ENCODE assay signal across 23 cellular contexts in genomic region chr1:118043624-118044023, GRCh38.
DNase-seq lines count a peak whose midpoint lies in the region; ATAC-seq, FAIRE-seq and TF ChIP-seq lines count a peak whose summit lies in the region.
"Had no signal": no experiment of that assay in that cellular context is flagged by ENCODE, and none has a peak within 500 bp of the region (broad histone marks: within the 10 kb centered on the region; RNA-seq: fewer than 3 reads in every experiment).

No MANE protein-coding gene starts in this region.

- no peak overlapping the region for H3K23ac ChIP-seq in IMR-90 (ENCODE audit: low read depth, low read length)

- no peaks in the 10 kb centered on the region for H3K79me1 ChIP-seq in IMR-90 (ENCODE audit: low read depth in 1 of 2, low read length in 2 of 2)

- H3K18ac ChIP-seq in IMR-90 (ENCODE audit: low read depth, low read length): no peak overlapping the region

- H3K14ac ChIP-seq in IMR-90 (replicated peaks; ENCODE audit: low read depth, low read length): no peak overlapping the region

- H3K4me1 ChIP-seq in HepG2 (ENCODE audit: insufficient read depth, low read length): no peaks in the 10 kb centered on the region
- no peaks in the 10 kb centered on the region for H3K4me1 ChIP-seq in right lobe of liver
- H3K4me1 ChIP-seq in IMR-90 (ENCODE audit: control insufficient read depth, insufficient read depth, low read length): no peaks in the 10 kb centered on the region
- no peaks in the 10 kb centered on the region for H3K4me1 ChIP-seq in kidney (ENCODE audit: control insufficient read depth in 1 of 2, insufficient read depth in 1 of 2, low read depth in 1 of 2, low read length in 2 of 2)
- H3K4me1 ChIP-seq: BE2C, BLaER1 had no signal

- no peak overlapping the region for H2AK5ac ChIP-seq in IMR-90 (ENCODE audit: low read depth, low read length)

- no peaks in the 10 kb centered on the region for H3K9me1 ChIP-seq in IMR-90 (ENCODE audit: insufficient read depth, low read length)

- FAIRE-seq in HepG2 (lab: Jason Lieb, UNC) (no peak), kidney (lab: Jason Lieb, UNC) (peak; percentile 47)
- FAIRE-seq: GM12891, GM19239 had no signal

- H3K27ac ChIP-seq in HepG2 (ENCODE audit: extremely low read length, insufficient read depth, low read length): no peak overlapping the region
- H3K27ac ChIP-seq in right lobe of liver: no peak overlapping the region
- no peak overlapping the region for H3K27ac ChIP-seq in IMR-90 (ENCODE audit: insufficient read depth, low read length)
- no peak overlapping the region for H3K27ac ChIP-seq in kidney (ENCODE audit: low read depth in 2 of 2, low read length in 2 of 2)
- H3K27ac ChIP-seq: 22Rv1, BLaER1 had no signal

- H3K9me3 ChIP-seq in HepG2 (ENCODE audit: low read length): no peaks in the 10 kb centered on the region
- no peaks in the 10 kb centered on the region for H3K9me3 ChIP-seq in right lobe of liver
- no peaks in the 10 kb centered on the region for H3K9me3 ChIP-seq in IMR-90 (ENCODE audit: control insufficient read depth, insufficient read depth, low read length)
- no peaks in the 10 kb centered on the region for H3K9me3 ChIP-seq in kidney (ENCODE audit: control insufficient read depth in 1 of 2, low read length in 2 of 2)
- H3K9me3 ChIP-seq: BE2C, BLaER1 had no signal

- no peak for DNase-seq in HepG2 (ENCODE audit: low spot score)
- DNase-seq in right lobe of liver: no peak
- DNase-seq in IMR-90: no peak
- no peak for DNase-seq in kidney
- no peak for DNase-seq in G401 (ENCODE audit: low spot score)
- DNase-seq in EL: no peak
- DNase-seq: ACHN; BE2C; C1 segment of cervical spinal cord; CD4-positive, alpha-beta memory T cell; CD4-positive, CD25-positive, alpha-beta regulatory T cell; CD8-positive, alpha-beta memory T cell; COR-L47; DMS 273 treated with DMSO at 0.1 percent for 48 hours; DMS153; DMS53; DMS79; DND-41; GF-D8 had no signal

- no peak overlapping the region for H4K5ac ChIP-seq in IMR-90 (ENCODE audit: low read depth, low read length)

- H3K36me3 ChIP-seq in HepG2 (replicated peaks in 1 of 2; ENCODE audit: control insufficient read depth in 1 of 2, insufficient read depth in 2 of 2, low read length in 2 of 2) (no peaks in the 10 kb centered on the region), right lobe of liver (no peaks in the 10 kb centered on the region), IMR-90 (ENCODE audit: control insufficient read depth, insufficient read depth, low read length) (no peaks in the 10 kb centered on the region), kidney (ENCODE audit: control insufficient read depth in 1 of 2, insufficient read depth in 2 of 2, low read length in 2 of 2) (no peaks in the 10 kb centered on the region)
- H3K36me3 ChIP-seq: BE2C, BLaER1 had no signal

- H3K9ac ChIP-seq in HepG2 (ENCODE audit: insufficient read depth, low read depth, low read length) (no peak overlapping the region), IMR-90 (ENCODE audit: low read depth, low read length) (no peak overlapping the region), kidney (ENCODE audit: low read length in 2 of 2) (no peak overlapping the region)
- H3K9ac ChIP-seq: BLaER1 had no signal

- H2AFZ ChIP-seq in HepG2 (ENCODE audit: low read length) (no peak overlapping the region), IMR-90 (replicated peaks; ENCODE audit: low read length, poor library complexity) (no peak overlapping the region)

- ATAC-seq in HepG2: no peak
- no peak for ATAC-seq in right lobe of liver
- ATAC-seq in IMR-90 (ENCODE audit: low read depth): no peak

- H3K79me2 ChIP-seq in HepG2 (ENCODE audit: insufficient read depth, low read length): no peaks in the 10 kb centered on the region

- POLR2A ChIA-PET in HepG2 (lab: Yijun Ruan, JAX): no interaction called here
- POLR2A ChIA-PET in IMR-90 (lab: Charles Lee; ENCODE audit: unreplicated experiment): no interaction called here

- dilution Hi-C loops in IMR-90 (cut with HindIII; ENCODE audit: low sequenced_read_pairs, unreplicated experiment): no loop called here

- H2AK9ac ChIP-seq in IMR-90 (replicated peaks; ENCODE audit: low read depth, low read length, poor library complexity): no peak overlapping the region

- TF ChIP-seq POLR2A in HepG2 (IDR thresholded peaks at IDR 0.05; ENCODE audit: insufficient read depth in 1 of 2, low read depth in 2 of 2, low read length in 2 of 2) (no peak), right lobe of liver (IDR thresholded peaks at IDR 0.05) (no peak), IMR-90 (IDR thresholded peaks at IDR 0.05; ENCODE audit: low read depth, low read length) (no peak)

- H3K4me2 ChIP-seq in HepG2 (ENCODE audit: low read depth, low read length): no peak overlapping the region
- no peak overlapping the region for H3K4me2 ChIP-seq in IMR-90 (ENCODE audit: low read depth, low read length)
- H3K4me2 ChIP-seq: BLaER1 had no signal

- no peak overlapping the region for H4K91ac ChIP-seq in IMR-90 (ENCODE audit: insufficient read depth, low read depth, low read length)

- BruUV-seq in HepG2 (replicated peaks; lab: Mats Ljungman, UMichigan) (no TSS peak), IMR-90 (replicated peaks; lab: Mats Ljungman, UMichigan) (no TSS peak)

- H3K4me3 ChIP-seq in HepG2 (replicated peaks in 1 of 3; ENCODE audit: insufficient read depth in 1 of 3, low read depth in 2 of 3, low read length in 3 of 3) (no peak overlapping the region), right lobe of liver (no peak overlapping the region), IMR-90 (ENCODE audit: insufficient read depth, low read depth, low read length) (no peak overlapping the region), kidney (ENCODE audit: low read length in 2 of 2) (no peak overlapping the region)
- H3K4me3 ChIP-seq: BLaER1 had no signal

- CTCF ChIA-PET in HepG2 (lab: Yijun Ruan, JAX; ENCODE audit: low intra/inter-chr PET ratio, low total read pairs): no interaction called here
- CTCF ChIA-PET in IMR-90 (lab: Yijun Ruan, JAX): no interaction called here

- H2BK120ac ChIP-seq in IMR-90 (ENCODE audit: low read depth, low read length): no peak overlapping the region

- no peak overlapping the region for H3K4ac ChIP-seq in IMR-90 (ENCODE audit: low read depth, low read length)

- in situ Hi-C loops in HepG2 (cut with HindIII; ENCODE audit: extremely low pct_ligation_motif_present, low pct_unique_long_range_greater_than_20kb): no loop called here
- in situ Hi-C loops in IMR-90 (cut with MboI; ENCODE audit: low sequenced_read_pairs): no loop called here
- in situ Hi-C loops in G401 (cut with HindIII; ENCODE audit: low sequenced_read_pairs): no loop called here

- WGBS in HepG2 (ENCODE audit: low lambda C conversion rate): 0% methylated on average over 1 of the region's 1 CpG
- 50% methylated on average over 1 of the region's 1 CpG for WGBS in right lobe of liver (ENCODE audit: insufficient coverage, low coverage, low lambda C conversion rate, missing lambda C conversion rate)
- no CpG with 5 or more reads among the region's 1 CpG for WGBS in IMR-90 (ENCODE audit: extremely low coverage in 2 of 2, insufficient read length in 1 of 2), 2 experiments

- TF ChIP-seq RAD21 in HepG2 (CRISPR knock-in tag; IDR thresholded peaks at IDR 0.05) (no peak), IMR-90 (IDR thresholded peaks at IDR 0.05; ENCODE audit: low read length) (no peak)

- no peak overlapping the region for H2BK5ac ChIP-seq in IMR-90 (ENCODE audit: low read depth, low read length, poor library complexity, severe bottlenecking)

- TF ChIP-seq EP300 in HepG2 (IDR thresholded peaks at IDR 0.05; ENCODE audit: low read depth in 2 of 2, low read length in 2 of 2) (no peak), HepG2 (CRISPR knock-in tag; IDR thresholded peaks at IDR 0.05; ENCODE audit: borderline replicate concordance) (no peak)

- H4K20me1 ChIP-seq in HepG2 (ENCODE audit: insufficient read depth, low read length) (no peaks in the 10 kb centered on the region), IMR-90 (ENCODE audit: insufficient read depth, low read length) (no peaks in the 10 kb centered on the region)
- H4K20me1 ChIP-seq: BLaER1 had no signal

- intact Hi-C loops in HepG2 (cut with micrococcal nuclease; ENCODE audit: unreplicated experiment) (no loop called here), right lobe of liver (cut with DNase I) (no loop called here), IMR-90 (cut with micrococcal nuclease) (no loop called here), kidney (cut with DNase I) (no loop called here)

- H2BK20ac ChIP-seq in IMR-90 (ENCODE audit: low read depth, low read length): no peak overlapping the region

- H3K56ac ChIP-seq in IMR-90 (ENCODE audit: extremely low read depth, insufficient read depth, low read length): no peak overlapping the region

- no peak overlapping the region for H2BK15ac ChIP-seq in IMR-90 (ENCODE audit: low read depth, low read length)

- no peak for TF ChIP-seq CTCF in HepG2 (CRISPR knock-in tag; IDR thresholded peaks at IDR 0.05)
- no peak for TF ChIP-seq CTCF in right lobe of liver (IDR thresholded peaks at IDR 0.05)
- no peak for TF ChIP-seq CTCF in IMR-90 (conservative IDR thresholded peaks at IDR 0.05; ENCODE audit: low read depth, low read length)
- no peak for TF ChIP-seq CTCF in kidney (IDR thresholded peaks at IDR 0.05; ENCODE audit: borderline replicate concordance, extremely low read depth, insufficient read depth)

- H3K27me3 ChIP-seq in HepG2 (ENCODE audit: control insufficient read depth in 1 of 2, insufficient read depth in 2 of 2, low read length in 2 of 2) (no peaks in the 10 kb centered on the region; a peak in 1 of 5 replicates), right lobe of liver (no peaks in the 10 kb centered on the region), IMR-90 (ENCODE audit: control insufficient read depth, insufficient read depth, low read length) (no peaks in the 10 kb centered on the region)
- H3K27me3 ChIP-seq: BLaER1 had no signal

- H4K8ac ChIP-seq in IMR-90 (ENCODE audit: low read depth in 2 of 2, low read length in 2 of 2): no peak overlapping the region

TF ChIP-seq in HepG2, 621 proteins besides CTCF, POLR2A, EP300 and RAD21 (continues in another document):
- TF ChIP-seq ZNF451 (CRISPR knock-in tag; IDR thresholded peaks at IDR 0.05): no peak

TF ChIP-seq in IMR-90, 13 proteins besides CTCF, POLR2A, EP300 and RAD21:
- no peak for TF ChIP-seq MXI1 (IDR thresholded peaks at IDR 0.05; ENCODE audit: borderline replicate concordance, low read depth, low read length)
- no peak for TF ChIP-seq ELK1 (IDR thresholded peaks at IDR 0.05; ENCODE audit: borderline replicate concordance, low read depth, low read length)
- no peak for TF ChIP-seq CHD1 (IDR thresholded peaks at IDR 0.05; ENCODE audit: low read depth, low read length)
- peak; percentile 79 for TF ChIP-seq MAFK (IDR thresholded peaks at IDR 0.05; ENCODE audit: low read depth, low read length)
